30 cellular contexts compared by ENCODE assay signal in the genomic region with DNA sequence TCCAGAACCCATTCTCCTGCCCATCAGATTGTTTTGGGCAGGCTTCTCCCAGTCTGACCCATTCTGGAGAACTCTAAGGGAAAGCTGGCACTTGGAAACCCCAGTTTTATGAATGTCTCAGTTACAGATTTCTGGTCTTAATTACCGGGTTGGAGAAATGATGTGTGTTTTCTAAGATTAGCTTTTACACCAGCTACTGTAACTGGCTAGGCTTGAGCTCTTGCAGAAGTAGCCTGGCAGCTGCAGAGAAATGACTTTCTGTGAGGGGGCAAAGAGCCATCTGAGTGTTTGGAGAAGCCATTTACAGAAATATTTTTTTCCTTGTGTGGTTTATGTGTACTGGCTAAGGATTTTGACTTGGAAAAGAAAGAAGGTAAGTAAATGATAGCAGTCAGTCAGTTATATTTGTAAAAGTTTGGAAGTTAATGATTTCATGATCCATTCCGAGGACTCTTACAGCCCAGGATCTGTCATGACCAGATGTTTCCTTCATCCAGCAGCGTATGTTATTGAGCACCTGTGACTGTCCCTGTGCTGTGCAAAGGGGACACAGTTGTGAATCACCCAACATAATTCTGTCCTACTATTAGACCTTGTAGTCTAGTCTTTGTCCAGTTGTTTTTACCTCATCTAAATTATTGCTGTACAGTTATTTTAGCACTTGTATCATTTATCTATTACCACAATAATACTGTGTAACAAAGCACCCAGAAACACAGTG. TPM values are rescaled to one million over a fixed set of nuclear protein-coding genes. Genes with fewer than 3 reads are reported as not detected.
"Had no signal": no experiment of that assay in that cellular context is flagged by ENCODE, and none has a peak within 500 bp of the region (broad histone marks: within the 10 kb centered on the region; RNA-seq: fewer than 3 reads in every experiment).

No MANE protein-coding gene starts in this region.

- H3K9ac ChIP-seq: KMS-11 had no signal

- H3K27me3 ChIP-seq: brain microvascular endothelial cell, cardiac muscle cell, MG63 had no signal

- ATAC-seq: activated CD8-positive, alpha-beta memory T cell treated with anti-CD3 and anti-CD28 coated beads, Interleukin-2, amount 10 ng/mL, durations not matched to agents 7 days and 5 days; activated naive CD8-positive, alpha-beta T cell treated with anti-CD3 and anti-CD28 coated beads, Interleukin-2, amount 50 U/mL, for 24 hours; Panc1; Right ventricle myocardium inferior; WTC11 had no signal

- H3K4me3 Mint-ChIP-seq: activated CD8-positive, alpha-beta memory T cell treated with anti-CD3 and anti-CD28 coated beads, Interleukin-2, amount 10 ng/mL, durations not matched to agents 7 days and 5 days; activated naive CD4-positive, alpha-beta T cell treated with anti-CD3 and anti-CD28 coated beads, Interleukin-2, amount 50 U/mL, for 24 hours; activated naive CD8-positive, alpha-beta T cell treated with anti-CD3 and anti-CD28 coated beads, Interleukin-2, amount 50 U/mL, for 24 hours; activated T-cell treated with anti-CD3 and anti-CD28 coated beads, Interleukin-2, amount 50 U/mL, for 24 hours; activated T-helper 1 cell treated with anti-CD3 and anti-CD28 coated beads, Interleukin-12 subunit alpha, Interleukin-12 subunit beta, Interleukin-2, Interleukin-4 antibody, amounts not matched to agents 30 ng/mL and 10 ng/mL and 1 ng/mL, durations not matched to agents 14 hours and 24 hours and 36 hours; T-helper 1 cell treated with Interleukin-12 subunit alpha and Interleukin-12 subunit beta and Interleukin-4 antibody, amounts not matched to agents 30 μg/mL and 1 μg/mL, for 36 hours; WTC11 had no signal

- H3K27me3 Mint-ChIP-seq: activated naive CD8-positive, alpha-beta T cell treated with anti-CD3 and anti-CD28 coated beads, Interleukin-2, amount 50 U/mL, for 24 hours had no signal

- H3K4me2 ChIP-seq: KMS-11 had no signal

- H3K36me3 ChIP-seq: brain microvascular endothelial cell, cardiac muscle cell, MG63 had no signal

- H3K4me3 ChIP-seq: cardiac muscle cell, MG63 had no signal

- H3K27ac ChIP-seq: brain microvascular endothelial cell, cardiac muscle cell, KMS-11 had no signal

- H3K36me3 Mint-ChIP-seq: activated CD8-positive, alpha-beta memory T cell treated with anti-CD3 and anti-CD28 coated beads, Interleukin-2, amount 10 ng/mL, durations not matched to agents 7 days and 5 days; activated naive CD4-positive, alpha-beta T cell treated with anti-CD3 and anti-CD28 coated beads, Interleukin-2, amount 50 U/mL, for 24 hours; WTC11 had no signal

- H3K4me1 Mint-ChIP-seq: activated CD8-positive, alpha-beta memory T cell treated with anti-CD3 and anti-CD28 coated beads, Interleukin-2, amount 10 ng/mL, durations not matched to agents 7 days and 5 days; activated naive CD4-positive, alpha-beta T cell treated with anti-CD3 and anti-CD28 coated beads, Interleukin-2, amount 50 U/mL, for 24 hours; activated naive CD8-positive, alpha-beta T cell treated with anti-CD3 and anti-CD28 coated beads, Interleukin-2, amount 50 U/mL, for 24 hours had no signal

- H3K9me3 Mint-ChIP-seq: activated naive CD4-positive, alpha-beta T cell treated with anti-CD3 and anti-CD28 coated beads, Interleukin-2, amount 50 U/mL, for 24 hours; activated naive CD8-positive, alpha-beta T cell treated with anti-CD3 and anti-CD28 coated beads, Interleukin-2, amount 50 U/mL, for 24 hours; activated T-cell treated with anti-CD3 and anti-CD28 coated beads, Interleukin-2, amount 50 U/mL, for 24 hours; activated T-helper 1 cell treated with anti-CD3 and anti-CD28 coated beads, Interleukin-12 subunit alpha, Interleukin-12 subunit beta, Interleukin-2, Interleukin-4 antibody, amounts not matched to agents 30 ng/mL and 10 ng/mL and 1 ng/mL, durations not matched to agents 14 hours and 24 hours and 36 hours; T-helper 1 cell treated with Interleukin-12 subunit alpha and Interleukin-12 subunit beta and Interleukin-4 antibody, amounts not matched to agents 30 μg/mL and 1 μg/mL, for 36 hours had no signal

- H3K9me3 ChIP-seq: MG63 had no signal

- H3K27ac Mint-ChIP-seq: activated CD8-positive, alpha-beta memory T cell treated with anti-CD3 and anti-CD28 coated beads, Interleukin-2, amount 10 ng/mL, durations not matched to agents 7 days and 5 days; activated naive CD4-positive, alpha-beta T cell treated with anti-CD3 and anti-CD28 coated beads, Interleukin-2, amount 50 U/mL, for 24 hours; activated naive CD8-positive, alpha-beta T cell treated with anti-CD3 and anti-CD28 coated beads, Interleukin-2, amount 50 U/mL, for 24 hours; activated T-cell treated with anti-CD3 and anti-CD28 coated beads, Interleukin-2, amount 50 U/mL, for 24 hours; activated T-helper 1 cell treated with anti-CD3 and anti-CD28 coated beads, Interleukin-12 subunit alpha, Interleukin-12 subunit beta, Interleukin-2, Interleukin-4 antibody, amounts not matched to agents 30 ng/mL and 10 ng/mL and 1 ng/mL, durations not matched to agents 14 hours and 24 hours and 36 hours; T-helper 1 cell treated with Interleukin-12 subunit alpha and Interleukin-12 subunit beta and Interleukin-4 antibody, amounts not matched to agents 30 μg/mL and 1 μg/mL, for 36 hours; WTC11 had no signal

- DNase-seq: activated CD4-positive, alpha-beta T cell treated with anti-CD3 and anti-CD28 coated beads for 48 hours; activated CD4-positive, alpha-beta T cell treated with anti-CD3 and anti-CD28 coated beads, Interleukin-2, amount 50 U/mL, for 4 hours; activated CD4-positive, CD25-positive, alpha-beta regulatory T cell treated with anti-CD3 and anti-CD28 coated beads, Interleukin-2, amount 50 U/mL, for 72 hours; activated CD8-positive, alpha-beta memory T cell treated with anti-CD3 and anti-CD28 coated beads, Interleukin-2, amount 10 ng/mL, durations not matched to agents 7 days and 5 days; activated effector memory CD4-positive, alpha-beta T cell treated with Interleukin-2 at 50 U/mL for 16 hours; activated naive CD4-positive, alpha-beta T cell; activated naive CD8-positive, alpha-beta T cell treated with anti-CD3 and anti-CD28 coated beads, Interleukin-2, amount 50 U/mL, for 24 hours; activated T-cell treated with anti-CD3 and anti-CD28 coated beads, Interleukin-2, amount 50 U/mL, for 24 hours; amniotic stem cell; brain microvascular endothelial cell; MG63; MV-4-11; NCI-H1092 treated with DMSO at 0.1 percent for 48 hours; NCI-H1417 treated with DMSO at 0.1 percent for 48 hours; NCI-H1694; NCI-H2029 treated with DMSO at 0.1 percent for 48 hours; NCI-H345; NCI-H510A; NCI-H526 treated with DMSO at 0.1 percent for 48 hours; NK-92 treated with Interleukin-12 subunit alpha and Interleukin-12 subunit beta, amount 100 ng/mL, for 24 hours; OCI-M1; RPMI8226 had no signal

RNA-seq across cellular contexts. Expression of a gene that starts 53.7 kb away (rescaled TPM):
- total RNA-seq: activated CD8-positive, alpha-beta memory T cell treated with anti-CD3 and anti-CD28 coated beads, Interleukin-2, amount 10 ng/mL, durations not matched to agents 7 days and 5 days; cardiac muscle cell; Right ventricle myocardium inferior had no signal
- polyA plus RNA-seq: cardiac muscle cell had no signal
